8 cellular contexts compared by ENCODE assay signal in genomic region chr12:1533602-1534304, GRCh38.
DNase-seq lines count a peak whose midpoint lies in the region; ATAC-seq and TF ChIP-seq lines count a peak whose summit lies in the region.

No MANE protein-coding gene starts in this region.

- H3K4me2 ChIP-seq in MM.1S (ENCODE audit: low read depth, low read length) = peak overlapping the region; percentile 97
- H3K4me2 ChIP-seq in skeletal muscle satellite cell (ENCODE audit: low read length) = peak overlapping the region; percentile 93

- H3K9me2 ChIP-seq in MM.1S (replicated peaks; ENCODE audit: insufficient read depth, low read length) = no peaks in the 10 kb centered on the region

- H3K36me3 ChIP-seq in MM.1S (replicated peaks; ENCODE audit: insufficient read depth, low read length) (no peaks in the 10 kb centered on the region), skeletal muscle satellite cell (ENCODE audit: insufficient read depth, low read length) (no peaks in the 10 kb centered on the region)

- H3K9me3 ChIP-seq in MM.1S (replicated peaks; ENCODE audit: insufficient read depth, low read length) = no peaks in the 10 kb centered on the region
- no peaks in the 10 kb centered on the region for H3K9me3 ChIP-seq in skeletal muscle satellite cell (replicated peaks; ENCODE audit: low read length)

- H3K27ac Mint-ChIP-seq in activated naive CD8-positive, alpha-beta T cell treated with anti-CD3 and anti-CD28 coated beads, Interleukin-2, amount 50 U/mL, for 24 hours = peak overlapping the region; percentile 25

- H3K36me3 Mint-ChIP-seq in activated naive CD8-positive, alpha-beta T cell treated with anti-CD3 and anti-CD28 coated beads, Interleukin-2, amount 50 U/mL, for 24 hours (ENCODE audit: low read depth) = no peaks in the 10 kb centered on the region

- H3K27me3 ChIP-seq in MM.1S (replicated peaks; ENCODE audit: insufficient read depth, low read length) (no peaks in the 10 kb centered on the region), skeletal muscle satellite cell (ENCODE audit: control insufficient read depth, insufficient read depth, low read length) (no peaks in the 10 kb centered on the region)

- peaks cover 73% of the 10 kb centered on the region for H3K27me3 Mint-ChIP-seq in activated naive CD8-positive, alpha-beta T cell treated with anti-CD3 and anti-CD28 coated beads, Interleukin-2, amount 50 U/mL, for 24 hours

- H4K20me1 ChIP-seq in MM.1S (ENCODE audit: insufficient read depth, low read length) = peaks cover 4% of the 10 kb centered on the region; the same call in 1 of the 2 replicates

- H3K4me1 ChIP-seq in MM.1S (ENCODE audit: low read length) = peaks cover 27% of the 10 kb centered on the region
- peaks cover 51% of the 10 kb centered on the region for H3K4me1 ChIP-seq in skeletal muscle satellite cell (ENCODE audit: control insufficient read depth, insufficient read depth, low read length)

- peak overlapping the region; percentile 63 for H3K4me3 Mint-ChIP-seq in activated naive CD8-positive, alpha-beta T cell treated with anti-CD3 and anti-CD28 coated beads, Interleukin-2, amount 50 U/mL, for 24 hours

- H3K27ac ChIP-seq in MM.1S (ENCODE audit: low read length) = peak overlapping the region; percentile 94

- H2AFZ ChIP-seq in MM.1S (ENCODE audit: low read length) = no peak overlapping the region

- peaks cover 45% of the 10 kb centered on the region for H3F3A ChIP-seq in MM.1S (ENCODE audit: insufficient read depth, low read length)

- H3K4me1 Mint-ChIP-seq in activated naive CD8-positive, alpha-beta T cell treated with anti-CD3 and anti-CD28 coated beads, Interleukin-2, amount 50 U/mL, for 24 hours = peaks cover 37% of the 10 kb centered on the region

- DNase-seq in NK-92 treated with Interleukin-12 subunit alpha and Interleukin-12 subunit beta, amount 100 ng/mL, for 24 hours (lab: John Stamatoyannopoulos, UW) = peak; percentile 54
- DNase-seq in NK-92 (lab: John Stamatoyannopoulos, UW; ENCODE audit: unreplicated experiment) (no peak), MM.1S (peak; percentile 94), SKM-1 (lab: John Stamatoyannopoulos, UW; ENCODE audit: unreplicated experiment) (no peak), NCI-H345 (lab: John Stamatoyannopoulos, UW) (no peak)
- DNase-seq in activated naive CD8-positive, alpha-beta T cell treated with anti-CD3 and anti-CD28 coated beads, Interleukin-2, amount 50 U/mL, for 24 hours = peak; percentile 62

- H3K4me3 ChIP-seq in MM.1S (ENCODE audit: low read length) (peak overlapping the region; percentile 88), skeletal muscle satellite cell (ENCODE audit: low read length) (peak overlapping the region; percentile 83)

- no peak for TF ChIP-seq CTCF in MM.1S (IDR thresholded peaks at IDR 0.05; ENCODE audit: low read length)

- ATAC-seq in GM21786 (IDR thresholded peaks at IDR 0.05; ENCODE audit: unreplicated experiment) = peak; percentile 50
- ATAC-seq in activated naive CD8-positive, alpha-beta T cell treated with anti-CD3 and anti-CD28 coated beads, Interleukin-2, amount 50 U/mL, for 24 hours = peak; percentile 85

- H3K9me3 Mint-ChIP-seq in activated naive CD8-positive, alpha-beta T cell treated with anti-CD3 and anti-CD28 coated beads, Interleukin-2, amount 50 U/mL, for 24 hours = no peaks in the 10 kb centered on the region

- H3K79me2 ChIP-seq in MM.1S (ENCODE audit: low read length) = peaks cover 91% of the 10 kb centered on the region

- H3K9ac ChIP-seq in MM.1S (ENCODE audit: low read length) (peak overlapping the region; percentile 83), skeletal muscle satellite cell (ENCODE audit: low read depth, low read length) (peak overlapping the region; percentile 19)

Comparison
In these comparisons a context has a peak if more than half of its experiments do, and no peak if none do; other contexts are left out.
1. DNase-seq: peak in NK-92 treated with Interleukin-12 subunit alpha and Interleukin-12 subunit beta, amount 100 ng/mL, for 24 hours (single experiment), MM.1S (single experiment) and activated naive CD8-positive, alpha-beta T cell treated with anti-CD3 and anti-CD28 coated beads, Interleukin-2, amount 50 U/mL, for 24 hours (single experiment); none in NK-92 (single experiment), SKM-1 (single experiment) and NCI-H345 (single experiment).